Comparison of ENCODE assay signal across 13 cellular contexts in genomic region chr4:120870279-120870673, GRCh38. TPM values are rescaled to one million over a fixed set of nuclear protein-coding genes. Genes with fewer than 3 reads are reported as not detected.
DNase-seq lines count a peak whose midpoint lies in the region; ATAC-seq and TF ChIP-seq lines count a peak whose summit lies in the region.
"Had no signal": no experiment of that assay in that cellular context is flagged by ENCODE, and none has a peak within 500 bp of the region (broad histone marks: within the 10 kb centered on the region; RNA-seq: fewer than 3 reads in every experiment).

No MANE protein-coding gene starts in this region.

- no peaks in the 10 kb centered on the region for H3K9me2 ChIP-seq in Karpas-422 (replicated peaks; ENCODE audit: insufficient read depth, low read length)

- H3K27me3 ChIP-seq in Karpas-422 (ENCODE audit: low read length), result no peaks in the 10 kb centered on the region
- H3K27me3 ChIP-seq in brain microvascular endothelial cell (replicated peaks), result no peaks in the 10 kb centered on the region
- no peaks in the 10 kb centered on the region for H3K27me3 ChIP-seq in effector memory CD4-positive, alpha-beta T cell (replicated peaks; ENCODE audit: control insufficient read depth, insufficient read depth, low read length, poor library complexity, severe bottlenecking)
- H3K27me3 ChIP-seq: foreskin keratinocyte had no signal

- H4K20me1 ChIP-seq in Karpas-422 (ENCODE audit: insufficient read depth, low read depth, low read length), result no peaks in the 10 kb centered on the region

- H3K4me3 Mint-ChIP-seq in activated CD8-positive, alpha-beta memory T cell treated with anti-CD3 and anti-CD28 coated beads, Interleukin-2, amount 10 ng/mL, durations not matched to agents 7 days and 5 days, result no peak overlapping the region
- H3K4me3 Mint-ChIP-seq: memory B cell had no signal

- H3K27ac Mint-ChIP-seq in activated CD8-positive, alpha-beta memory T cell treated with anti-CD3 and anti-CD28 coated beads, Interleukin-2, amount 10 ng/mL, durations not matched to agents 7 days and 5 days, result no peak overlapping the region
- H3K27ac Mint-ChIP-seq: activated naive CD4-positive, alpha-beta T cell treated with anti-CD3 and anti-CD28 coated beads, Interleukin-2, amount 50 U/mL, for 72 hours; memory B cell had no signal

- H3K9me3 Mint-ChIP-seq in activated CD8-positive, alpha-beta memory T cell treated with anti-CD3 and anti-CD28 coated beads, Interleukin-2, amount 10 ng/mL, durations not matched to agents 7 days and 5 days (ENCODE audit: low read depth), result no peaks in the 10 kb centered on the region
- H3K9me3 Mint-ChIP-seq: activated naive CD4-positive, alpha-beta T cell treated with anti-CD3 and anti-CD28 coated beads, Interleukin-2, amount 50 U/mL, for 72 hours; memory B cell had no signal

- H3K27me3 Mint-ChIP-seq in activated CD8-positive, alpha-beta memory T cell treated with anti-CD3 and anti-CD28 coated beads, Interleukin-2, amount 10 ng/mL, durations not matched to agents 7 days and 5 days, result no peaks in the 10 kb centered on the region

- no peak overlapping the region for H2AFZ ChIP-seq in Karpas-422 (ENCODE audit: low read length)

- H3K27ac ChIP-seq in Karpas-422 (ENCODE audit: low read length) (no peak overlapping the region), brain microvascular endothelial cell (no peak overlapping the region)
- H3K27ac ChIP-seq in effector memory CD4-positive, alpha-beta T cell (ENCODE audit: insufficient read depth, low read length, poor library complexity, severe bottlenecking), result no peak overlapping the region
- H3K27ac ChIP-seq: foreskin keratinocyte had no signal

- no peak overlapping the region for H3K4me2 ChIP-seq in Karpas-422 (ENCODE audit: low read depth, low read length, poor library complexity, severe bottlenecking)

- peak; percentile 36 for ATAC-seq in activated CD8-positive, alpha-beta memory T cell treated with anti-CD3 and anti-CD28 coated beads, Interleukin-2, amount 10 ng/mL, durations not matched to agents 7 days and 5 days
- ATAC-seq: foreskin keratinocyte had no signal

- no peaks in the 10 kb centered on the region for H3K9me3 ChIP-seq in Karpas-422 (ENCODE audit: low read length)
- no peaks in the 10 kb centered on the region for H3K9me3 ChIP-seq in effector memory CD4-positive, alpha-beta T cell (ENCODE audit: control insufficient read depth, low read length)

- H3K9ac ChIP-seq in Karpas-422 (ENCODE audit: low read length), result no peak overlapping the region

- H3K36me3 Mint-ChIP-seq in activated CD8-positive, alpha-beta memory T cell treated with anti-CD3 and anti-CD28 coated beads, Interleukin-2, amount 10 ng/mL, durations not matched to agents 7 days and 5 days, result no peaks in the 10 kb centered on the region
- H3K36me3 Mint-ChIP-seq: activated naive CD4-positive, alpha-beta T cell treated with anti-CD3 and anti-CD28 coated beads, Interleukin-2, amount 50 U/mL, for 72 hours; memory B cell had no signal

- no peak overlapping the region for H3K4me3 ChIP-seq in Karpas-422 (ENCODE audit: low read length)
- H3K4me3 ChIP-seq in brain microvascular endothelial cell (ENCODE audit: low read depth, low read length), result no peak overlapping the region
- H3K4me3 ChIP-seq in retinal pigment epithelial cell (ENCODE audit: low read length), result no peak overlapping the region
- no peak overlapping the region for H3K4me3 ChIP-seq in effector memory CD4-positive, alpha-beta T cell (ENCODE audit: insufficient read depth, low read depth, low read length, poor library complexity, severe bottlenecking)

- CTCF ChIA-PET in activated CD8-positive, alpha-beta memory T cell treated with anti-CD3 and anti-CD28 coated beads, Interleukin-2, amount 10 ng/mL, durations not matched to agents 7 days and 5 days (lab: Charles Lee), result no interaction called here

- in situ Hi-C loops in brain microvascular endothelial cell (cut with HindIII; ENCODE audit: low pct_ligation_motif_present, low sequenced_read_pairs), result no loop called here

- peaks cover 38% of the 10 kb centered on the region for H3K4me1 ChIP-seq in Karpas-422 (ENCODE audit: low read length)
- no peaks in the 10 kb centered on the region for H3K4me1 ChIP-seq in effector memory CD4-positive, alpha-beta T cell (ENCODE audit: control insufficient read depth, insufficient read depth, low read length, poor library complexity, severe bottlenecking)
- H3K4me1 ChIP-seq: foreskin keratinocyte had no signal

- H3K36me3 ChIP-seq in Karpas-422 (ENCODE audit: insufficient read depth, low read length), result no peaks in the 10 kb centered on the region
- H3K36me3 ChIP-seq in brain microvascular endothelial cell (replicated peaks), result no peaks in the 10 kb centered on the region
- H3K36me3 ChIP-seq in effector memory CD4-positive, alpha-beta T cell (ENCODE audit: control insufficient read depth, insufficient read depth, low read length), result no peaks in the 10 kb centered on the region

- no peaks in the 10 kb centered on the region for H3K79me2 ChIP-seq in Karpas-422 (ENCODE audit: low read length)

- no peaks in the 10 kb centered on the region for H3K4me1 Mint-ChIP-seq in activated CD8-positive, alpha-beta memory T cell treated with anti-CD3 and anti-CD28 coated beads, Interleukin-2, amount 10 ng/mL, durations not matched to agents 7 days and 5 days
- H3K4me1 Mint-ChIP-seq: memory B cell had no signal

- TF ChIP-seq CTCF in brain microvascular endothelial cell (IDR thresholded peaks at IDR 0.05; ENCODE audit: low read depth, low read length, missing control alignments) (peak; percentile 19), retinal pigment epithelial cell (conservative IDR thresholded peaks at IDR 0.05; ENCODE audit: low read depth, low read length) (peak; percentile 32)

- no peak for DNase-seq in activated CD8-positive, alpha-beta memory T cell treated with anti-CD3 and anti-CD28 coated beads, Interleukin-2, amount 10 ng/mL, durations not matched to agents 7 days and 5 days
- no peak for DNase-seq in activated CD8-positive, alpha-beta memory T cell treated with anti-CD3 and anti-CD28 coated beads, Interleukin-2, amount 50 U/mL, for 4 hours
- DNase-seq in Karpas-422, result peak; percentile 46
- DNase-seq in brain microvascular endothelial cell, result no peak
- no peak for DNase-seq in retinal pigment epithelial cell (ENCODE audit: low read depth)
- DNase-seq in Ammon's horn (ENCODE audit: low spot score), result no peak
- no peak for DNase-seq in effector memory CD4-positive, alpha-beta T cell
- DNase-seq in KG1 (lab: John Stamatoyannopoulos, UW), result no peak
- DNase-seq: foreskin keratinocyte, NCI-H2227 treated with DMSO at 0.1 percent for 48 hours, SW 1271 had no signal

RNA-seq across cellular contexts. Expression of gene PRDM5, which starts 52.2 kb away (rescaled TPM):
- total RNA-seq in activated CD8-positive, alpha-beta memory T cell treated with anti-CD3 and anti-CD28 coated beads, Interleukin-2, amount 10 ng/mL, durations not matched to agents 7 days and 5 days, result 1 to 10 TPM in 1 of 2 experiments, not detected in 1; 1.2 TPM
- total RNA-seq in Karpas-422 (2014; rRNA removed; shearing (Covaris generic); ENCODE audit: low replicate concordance), result 1.4 TPM in 1 of 2 replicates, not detected in the other
